Comparison of ENCODE assay signal across 8 cellular contexts in the genomic region with DNA sequence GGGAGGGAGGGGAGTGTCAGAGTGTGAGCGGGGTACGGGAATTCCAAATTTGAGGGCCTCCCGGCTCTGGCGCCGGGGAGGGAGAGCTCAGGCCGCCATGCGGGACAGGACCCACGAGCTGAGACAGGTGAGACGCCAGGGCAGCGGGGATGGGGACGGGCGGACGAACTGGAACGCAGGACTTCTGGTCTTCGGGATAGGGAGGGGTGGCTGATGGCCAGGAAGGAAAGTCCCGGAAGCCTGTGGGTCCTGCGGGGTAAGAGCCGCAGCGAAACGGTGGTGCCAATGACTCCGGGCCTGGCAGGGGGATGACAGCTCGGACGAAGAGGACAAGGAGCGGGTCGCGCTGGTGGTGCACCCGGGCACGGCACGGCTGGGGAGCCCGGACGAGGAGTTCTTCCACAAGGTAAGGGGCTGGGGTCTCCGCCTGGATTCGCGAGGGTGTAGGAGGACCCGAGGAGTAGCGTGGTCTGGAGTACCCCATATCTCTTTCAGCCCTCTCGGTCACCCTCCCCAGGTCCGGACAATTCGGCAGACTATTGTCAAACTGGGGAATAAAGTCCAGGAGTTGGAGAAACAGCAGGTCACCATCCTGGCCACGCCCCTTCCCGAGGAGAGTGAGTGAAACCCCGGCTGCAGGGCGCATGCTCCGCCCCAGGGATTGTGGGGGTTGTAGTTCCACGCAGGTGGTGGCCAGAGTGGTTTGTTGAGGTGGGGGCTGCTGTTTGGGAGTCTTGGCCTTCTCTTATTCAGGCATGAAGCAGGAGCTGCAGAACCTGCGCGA. TPM values are rescaled to one million over a fixed set of nuclear protein-coding genes. Genes with fewer than 3 reads are reported as not detected.
A peak's percentile ranks its signal among the peaks of the same experiment; 100 is the strongest.
DNase-seq lines count a peak whose midpoint lies in the region; ATAC-seq and TF ChIP-seq lines count a peak whose summit lies in the region.

No MANE protein-coding gene starts in this region.

- H3K27ac ChIP-seq in adrenal gland (peak overlapping the region; percentile 77 to 98 (median 80)), left ventricle myocardium inferior (replicated peaks) (peak overlapping the region; percentile 92), upper lobe of right lung (peak overlapping the region; percentile 88)

- POLR2A ChIA-PET in GM10248 (lab: Yijun Ruan, JAX) (interaction anchor here (0.7 kb wide), 1 partner anchor 40 kb away, joined by 3 read pairs; a partner anchor contains a TSS), T-cell (lab: Charles Lee) (no interaction called here)

- H3K4me3 Mint-ChIP-seq in T-cell (peak overlapping the region; percentile 85 to 97 (median 94)), progenitor cell of endocrine pancreas (ENCODE audit: low read depth) (peak overlapping the region; percentile 93)

- ATAC-seq in HG02588 (IDR thresholded peaks at IDR 0.05; ENCODE audit: unreplicated experiment) (peak; percentile 28), T-cell (replicated peaks in 1 of 4) (peak; percentile 44 to 60 (median 56)), upper lobe of right lung (peak; percentile 81)

- TF ChIP-seq POLR2A in adrenal gland (IDR thresholded peaks at IDR 0.05): peak in 1 of 2 donors; percentile 66

- H3K4me1 ChIP-seq in adrenal gland (replicated peaks in 1 of 2) (peaks cover 5 to 8% of the 10 kb centered on the region in 2 donors), left ventricle myocardium inferior (peaks cover 41% of the 10 kb centered on the region), upper lobe of right lung (peaks cover 7% of the 10 kb centered on the region)

- DNase-seq in GM10248 (ENCODE audit: extremely low spot score) (peak; percentile 94), NCI-H128 (lab: John Stamatoyannopoulos, UW; ENCODE audit: unreplicated experiment) (peak; percentile 44), T-cell (peak; percentile 69 to 86 (median 82)), adrenal gland (peak; percentile 89 to 96 (median 94)), left ventricle myocardium inferior (peak; percentile 93), progenitor cell of endocrine pancreas (ENCODE audit: low spot score, unreplicated experiment) (peak; percentile 67), upper lobe of right lung (peak; percentile 95)

- H3K27me3 ChIP-seq in adrenal gland (no peaks in the 10 kb centered on the region), left ventricle myocardium inferior (ENCODE audit: low read depth) (no peaks in the 10 kb centered on the region), upper lobe of right lung (no peaks in the 10 kb centered on the region)

- CTCF ChIA-PET in GM10248 (lab: Yijun Ruan, JAX): interaction anchor here (0.8 to 1.2 kb wide), 4 partner anchors 48 to 109 kb away, joined by 3 to 4 read pairs (median 3); a partner anchor contains a TSS
- CTCF ChIA-PET in T-cell (lab: Charles Lee): interaction anchor here in 1 of 2 donors (0.8 to 1.8 kb wide), 3 partner anchors 40 to 426 kb away, joined by 3 to 4 read pairs (median 4); a partner anchor contains a TSS

- 0 to 2% (median 1%) methylated on average over 27 to 47 of the region's 47 CpGs for WGBS in adrenal gland, 4 donors

- peak overlapping the region; percentile 37 to 73 (median 70) for H3K4me3 ChIP-seq in adrenal gland
- peak overlapping the region; percentile 92 for H3K4me3 ChIP-seq in left ventricle myocardium inferior
- peak overlapping the region; percentile 94 for H3K4me3 ChIP-seq in upper lobe of right lung

- H3K27me3 Mint-ChIP-seq in T-cell (no peaks in the 10 kb centered on the region), progenitor cell of endocrine pancreas (no peaks in the 10 kb centered on the region)

- peaks cover 23 to 29% (median 26%) of the 10 kb centered on the region in 3 donors for H3K4me1 Mint-ChIP-seq in T-cell
- H3K4me1 Mint-ChIP-seq in progenitor cell of endocrine pancreas (ENCODE audit: low read depth): peaks cover 5% of the 10 kb centered on the region

- no peak for TF ChIP-seq CTCF in GM10248 (IDR thresholded peaks at IDR 0.05; ENCODE audit: control extremely low read depth, extremely low read depth, low read depth, missing control alignments)
- peak in 1 of 6 experiments; percentile 1 for TF ChIP-seq CTCF in adrenal gland (IDR thresholded peaks at IDR 0.05)
- no peak for TF ChIP-seq CTCF in left ventricle myocardium inferior (IDR thresholded peaks at IDR 0.05; ENCODE audit: borderline replicate concordance)
- no peak for TF ChIP-seq CTCF in progenitor cell of endocrine pancreas (IDR thresholded peaks at IDR 0.05; ENCODE audit: unreplicated experiment)
- no peak for TF ChIP-seq CTCF in upper lobe of right lung (IDR thresholded peaks at IDR 0.05)

- intact Hi-C loops in adrenal gland (cut with DNase I) (no loop called here), left ventricle myocardium inferior (cut with micrococcal nuclease) (loop anchor here (5.0 kb wide), 1 partner anchor 38 kb away; a partner anchor contains a TSS), upper lobe of right lung (cut with DNase I) (no loop called here)

- H3K9me3 Mint-ChIP-seq in T-cell: no peaks in the 10 kb centered on the region
- H3K9me3 Mint-ChIP-seq in progenitor cell of endocrine pancreas (ENCODE audit: low read depth): no peaks in the 10 kb centered on the region

- H3K36me3 ChIP-seq in adrenal gland (replicated peaks in 1 of 2): peaks cover 0 to 34% of the 10 kb centered on the region in 2 donors
- peaks cover 39% of the 10 kb centered on the region for H3K36me3 ChIP-seq in left ventricle myocardium inferior
- H3K36me3 ChIP-seq in upper lobe of right lung: peaks cover 37% of the 10 kb centered on the region

- H3K9me3 ChIP-seq in adrenal gland (replicated peaks in 1 of 3) (no peaks in the 10 kb centered on the region), left ventricle myocardium inferior (replicated peaks) (no peaks in the 10 kb centered on the region), upper lobe of right lung (no peaks in the 10 kb centered on the region)

- peak overlapping the region; percentile 88 to 94 for H3K27ac Mint-ChIP-seq in T-cell
- H3K27ac Mint-ChIP-seq in progenitor cell of endocrine pancreas: peak overlapping the region; percentile 96

- H3K36me3 Mint-ChIP-seq in T-cell (peaks cover 22% of the 10 kb centered on the region), progenitor cell of endocrine pancreas (ENCODE audit: insufficient read depth) (peaks cover 3% of the 10 kb centered on the region)

RNA-seq across cellular contexts. Expression of a gene that starts 0.5 kb away (rescaled TPM):
- total RNA-seq in T-cell (100 to 1,000 TPM in 2 of 5 donors, 10 to 100 TPM in 3; 73.9 to 110 (median 94.6) TPM), adrenal gland (10 to 100 TPM; 25.0 to 99.5 (median 51.0) TPM), left ventricle myocardium inferior (43.1 TPM), progenitor cell of endocrine pancreas (49.4 and 50.3 TPM in 2 replicates), upper lobe of right lung (91.7 TPM)
- polyA plus RNA-seq in adrenal gland: 100 to 1,000 TPM in 2 of 3 donors, 10 to 100 TPM in 1; 48.4 to 225 (median 152) TPM

RNA-seq across cellular contexts. Expression of a gene that starts 23.5 kb away (rescaled TPM):
- total RNA-seq in T-cell (1 to 10 TPM; 2.3 to 3.9 (median 3.4) TPM), adrenal gland (1 to 10 TPM in 5 of 8 donors, under 1 TPM in 1, not detected in 2; 0.57 to 2.5 (median 2.0) TPM), left ventricle myocardium inferior (0.77 TPM), progenitor cell of endocrine pancreas (1.0 and 1.6 TPM in 2 replicates), upper lobe of right lung (0.58 TPM)
- 1 to 10 TPM in 2 of 3 donors, under 1 TPM in 1; 0.71 to 5.3 (median 1.2) TPM for polyA plus RNA-seq in adrenal gland

RNA-seq across cellular contexts. Expression of a gene that starts 40.1 kb away (rescaled TPM):
- 10 to 100 TPM; 12.3 to 14.4 (median 14.3) TPM for total RNA-seq in T-cell
- total RNA-seq in adrenal gland: 10 to 100 TPM; 10.6 to 29.5 (median 12.7) TPM
- polyA plus RNA-seq in adrenal gland: 10 to 100 TPM in 2 of 3 donors, 1 to 10 TPM in 1; 6.2 to 19.5 (median 11.7) TPM
- total RNA-seq in left ventricle myocardium inferior: 5.3 TPM
- total RNA-seq in progenitor cell of endocrine pancreas: 14.3 and 17.5 TPM in 2 replicates
- total RNA-seq in upper lobe of right lung: 8.3 TPM

RNA-seq across cellular contexts. Expression of a gene that starts 40.3 kb away (rescaled TPM):
- total RNA-seq in T-cell (10 to 100 TPM; 21.1 to 47.7 (median 44.1) TPM), adrenal gland (10 to 100 TPM; 11.8 to 17.8 (median 14.5) TPM), left ventricle myocardium inferior (9.6 TPM), progenitor cell of endocrine pancreas (28.5 and 32.6 TPM in 2 replicates), upper lobe of right lung (20.6 TPM)
- polyA plus RNA-seq in adrenal gland: 10 to 100 TPM in 1 of 3 donors, 1 to 10 TPM in 2; 3.1 to 15.4 (median 3.7) TPM

RNA-seq across cellular contexts. Expression of a gene that starts 48.9 kb away (rescaled TPM):
- total RNA-seq in T-cell: 1 to 10 TPM in 3 of 5 donors, under 1 TPM in 2; 0.33 to 3.5 (median 1.3) TPM
- total RNA-seq in adrenal gland: 10 to 100 TPM; 26.1 to 78.8 (median 39.2) TPM
- 10 to 100 TPM; 11.1 to 46.3 (median 24.3) TPM for polyA plus RNA-seq in adrenal gland
- total RNA-seq in left ventricle myocardium inferior: 5.5 TPM
- total RNA-seq in progenitor cell of endocrine pancreas: 4.6 and 5.5 TPM in 2 replicates
- total RNA-seq in upper lobe of right lung: 30.4 TPM

Comparison
In these comparisons a context has a peak if more than half of its experiments do, and no peak if none do; other contexts are left out.
1. Peak in every context shown above with its lines: DNase-seq, ATAC-seq, H3K4me3 ChIP-seq and H3K27ac ChIP-seq.
2. DNase-seq: peak in every context shown above with its lines; median percentile 95 in upper lobe of right lung; 94 in GM10248; 94 in adrenal gland; 93 in left ventricle myocardium inferior; 82 in T-cell; 67 in progenitor cell of endocrine pancreas; 44 in NCI-H128.
3. ATAC-seq: peak in every context shown above with its lines; median percentile 81 in upper lobe of right lung; 56 in T-cell; 28 in HG02588.